ENCODE assay signal across 9 cellular contexts in genomic region chr5:172766287-172767104, GRCh38. TPM values are rescaled to one million over a fixed set of nuclear protein-coding genes. Genes with fewer than 3 reads are reported as not detected.
DNase-seq lines count a peak whose midpoint lies in the region; ATAC-seq and TF ChIP-seq lines count a peak whose summit lies in the region.
"Had no signal": no experiment of that assay in that cellular context is flagged by ENCODE, and none has a peak within 500 bp of the region (broad histone marks: within the 10 kb centered on the region; RNA-seq: fewer than 3 reads in every experiment).

No MANE protein-coding gene starts in this region.

- DNase-seq in AG09319 (ENCODE audit: extremely low read depth, low read depth), result peak; percentile 74
- peak; percentile 59 for DNase-seq in MG63
- peak; percentile 92 for DNase-seq in brain pericyte (ENCODE audit: low read depth, low spot score)
- peak in 37 of 51 donors; percentile 29 to 79 (median 55) for DNase-seq in hypothalamus (lab: John Stamatoyannopoulos, UW)
- peak; percentile 41 for DNase-seq in retina
- no peak for DNase-seq in NCI-H446 (lab: John Stamatoyannopoulos, UW)
- DNase-seq in NK-92 (lab: John Stamatoyannopoulos, UW; ENCODE audit: unreplicated experiment), result no peak

- peak overlapping the region; percentile 1; the same call in 1 of the 2 replicates for H3K4me3 ChIP-seq in MG63

- peaks cover 2% of the 10 kb centered on the region; the same call in 1 of the 2 replicates for H3K9me3 ChIP-seq in MG63
- H3K9me3 ChIP-seq: HAP-1 had no signal

- no peaks in the 10 kb centered on the region for H3K27me3 ChIP-seq in MG63

- peaks cover 40% of the 10 kb centered on the region for H3K36me3 ChIP-seq in MG63

- no peak for ATAC-seq in HG03469 (IDR thresholded peaks at IDR 0.05; ENCODE audit: unreplicated experiment)

- TF ChIP-seq CTCF in AG09319 (IDR thresholded peaks at IDR 0.05; ENCODE audit: low read depth, low read length), result no peak

RNA-seq across cellular contexts. Expression of gene DUSP1, which starts 4.5 kb away (rescaled TPM):
- 80.6 and 99.2 TPM in 2 replicates for total RNA-seq in MG63 (2014; rRNA removed; shearing (Covaris generic); ENCODE audit: low replicate concordance)

Comparison
In these comparisons a context has a peak if more than half of its experiments do, and no peak if none do; other contexts are left out.
1. DNase-seq: peak in AG09319 (single experiment), MG63 (single experiment), brain pericyte (single experiment), hypothalamus (37 of 51) and retina (single experiment); none in NCI-H446 (0 of 2) and NK-92 (single experiment).